In the genomic region with DNA sequence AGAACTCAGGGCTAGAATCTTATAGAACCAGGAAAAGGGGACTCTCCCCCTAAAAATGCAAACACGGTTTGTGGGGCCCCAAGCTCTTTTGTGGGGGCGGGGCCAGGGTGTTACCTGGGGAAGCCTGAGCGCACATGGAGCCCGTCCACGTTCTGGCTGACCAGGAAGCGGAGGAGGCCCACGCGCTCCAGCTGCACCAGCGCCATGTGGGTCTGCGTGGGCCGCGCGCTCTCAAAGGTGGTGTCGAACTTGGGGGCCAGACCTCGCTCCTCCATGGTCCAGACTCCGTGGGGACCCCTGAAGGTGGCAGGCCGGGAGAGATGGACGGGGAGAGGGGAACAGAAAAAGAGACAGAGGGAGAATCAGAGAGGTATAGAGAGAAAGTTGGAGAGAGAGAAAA, we compare ENCODE assay signal across 24 cellular contexts. TPM values are rescaled to one million over a fixed set of nuclear protein-coding genes. Genes with fewer than 3 reads are reported as not detected.
A peak's percentile ranks its signal among the peaks of the same experiment; 100 is the strongest.
DNase-seq lines count a peak whose midpoint lies in the region; ATAC-seq and TF ChIP-seq lines count a peak whose summit lies in the region.
"Had no signal": no experiment of that assay in that cellular context is flagged by ENCODE, and none has a peak within 500 bp of the region (broad histone marks: within the 10 kb centered on the region; RNA-seq: fewer than 3 reads in every experiment).

No MANE protein-coding gene starts in this region.

- no peaks in the 10 kb centered on the region for H3K27me3 ChIP-seq in osteoblast (ENCODE audit: insufficient read depth, low read length)
- no peaks in the 10 kb centered on the region for H3K27me3 ChIP-seq in CD8-positive, alpha-beta memory T cell (ENCODE audit: insufficient read depth, low read length, poor library complexity, severe bottlenecking)
- H3K27me3 ChIP-seq: BE2C had no signal

- H3K4me1 ChIP-seq in osteoblast (ENCODE audit: insufficient read depth, low read length): peaks cover 11% of the 10 kb centered on the region
- H3K4me1 ChIP-seq in CD8-positive, alpha-beta memory T cell (ENCODE audit: insufficient read depth, low read length): peaks cover 22% of the 10 kb centered on the region
- H3K4me1 ChIP-seq: BE2C had no signal

- peaks cover 29% of the 10 kb centered on the region for H3K4me1 Mint-ChIP-seq in activated CD8-positive, alpha-beta T cell treated with anti-CD3 and anti-CD28 coated beads, Interleukin-2, amount 10 ng/mL, durations not matched to agents 7 days and 5 days (ENCODE audit: low read depth)
- H3K4me1 Mint-ChIP-seq in activated CD8-positive, alpha-beta T cell treated with anti-CD3 and anti-CD28 coated beads for 36 hours (ENCODE audit: low read depth): peaks cover 22% of the 10 kb centered on the region
- peaks cover 33% of the 10 kb centered on the region for H3K4me1 Mint-ChIP-seq in activated T-helper 1 cell treated with anti-CD3 and anti-CD28 coated beads, Interleukin-12 subunit alpha, Interleukin-12 subunit beta, Interleukin-2, Interleukin-4 antibody, amounts not matched to agents 30 ng/mL and 10 ng/mL and 1 ng/mL, durations not matched to agents 14 hours and 24 hours and 36 hours (ENCODE audit: low read depth)
- no peaks in the 10 kb centered on the region for H3K4me1 Mint-ChIP-seq in glutamatergic neuron (ENCODE audit: low read depth, unreplicated experiment)
- peaks cover 26 to 41% (median 35%) of the 10 kb centered on the region in 3 donors for H3K4me1 Mint-ChIP-seq in CD8-positive, alpha-beta memory T cell
- H3K4me1 Mint-ChIP-seq in Calu3 (ENCODE audit: low read depth, unreplicated experiment): peaks cover 8% of the 10 kb centered on the region

- H3K27me3 Mint-ChIP-seq in activated CD8-positive, alpha-beta T cell treated with anti-CD3 and anti-CD28 coated beads, Interleukin-2, amount 10 ng/mL, durations not matched to agents 7 days and 5 days (ENCODE audit: low read depth): no peaks in the 10 kb centered on the region
- no peaks in the 10 kb centered on the region for H3K27me3 Mint-ChIP-seq in activated CD8-positive, alpha-beta T cell treated with anti-CD3 and anti-CD28 coated beads for 36 hours
- H3K27me3 Mint-ChIP-seq in activated T-helper 1 cell treated with anti-CD3 and anti-CD28 coated beads, Interleukin-12 subunit alpha, Interleukin-12 subunit beta, Interleukin-2, Interleukin-4 antibody, amounts not matched to agents 30 ng/mL and 10 ng/mL and 1 ng/mL, durations not matched to agents 14 hours and 24 hours and 36 hours (ENCODE audit: insufficient read depth): no peaks in the 10 kb centered on the region
- H3K27me3 Mint-ChIP-seq in glutamatergic neuron (ENCODE audit: unreplicated experiment) (peaks cover 9% of the 10 kb centered on the region), Calu3 (ENCODE audit: unreplicated experiment) (peaks cover 2% of the 10 kb centered on the region)
- peaks cover 0 to 3% of the 10 kb centered on the region in 2 donors for H3K27me3 Mint-ChIP-seq in CD8-positive, alpha-beta memory T cell

- POLR2A ChIA-PET in activated CD8-positive, alpha-beta T cell treated with anti-CD3 and anti-CD28 coated beads, Interleukin-2, amount 10 ng/mL, durations not matched to agents 7 days and 5 days (lab: Charles Lee): no interaction called here
- POLR2A ChIA-PET in activated CD8-positive, alpha-beta T cell treated with anti-CD3 and anti-CD28 coated beads for 36 hours (lab: Charles Lee): no interaction called here
- POLR2A ChIA-PET in CD8-positive, alpha-beta memory T cell (lab: Charles Lee): no interaction called here

- intact Hi-C loops in activated CD8-positive, alpha-beta T cell treated with anti-CD3 and anti-CD28 coated beads for 36 hours (cut with micrococcal nuclease): no loop called here
- intact Hi-C loops in activated T-helper 1 cell treated with anti-CD3 and anti-CD28 coated beads, Interleukin-12 subunit alpha, Interleukin-12 subunit beta, Interleukin-2, Interleukin-4 antibody, amounts not matched to agents 30 ng/mL and 10 ng/mL and 1 ng/mL, durations not matched to agents 14 hours and 24 hours and 36 hours (cut with micrococcal nuclease): no loop called here
- intact Hi-C loops in Calu3 (cut with micrococcal nuclease; ENCODE audit: unreplicated experiment): no loop called here

- no peak overlapping the region for H3K27ac ChIP-seq in osteoblast (ENCODE audit: low read depth, low read length)
- no peak overlapping the region for H3K27ac ChIP-seq in CD8-positive, alpha-beta memory T cell (ENCODE audit: low read depth, low read length)
- H3K27ac ChIP-seq: KMS-11 had no signal

- H3K4me3 ChIP-seq in osteoblast (ENCODE audit: insufficient read depth, low read length): no peak overlapping the region
- no peak overlapping the region for H3K4me3 ChIP-seq in CD8-positive, alpha-beta memory T cell (ENCODE audit: low read length)
- H3K4me3 ChIP-seq: GM12878 had no signal

- no peak for ATAC-seq in activated CD8-positive, alpha-beta T cell treated with anti-CD3 and anti-CD28 coated beads, Interleukin-2, amount 10 ng/mL, durations not matched to agents 7 days and 5 days
- no peak for ATAC-seq in activated CD8-positive, alpha-beta T cell treated with anti-CD3 and anti-CD28 coated beads for 36 hours
- ATAC-seq: GM12878 had no signal

- H3K9me3 Mint-ChIP-seq in activated CD8-positive, alpha-beta T cell treated with anti-CD3 and anti-CD28 coated beads, Interleukin-2, amount 10 ng/mL, durations not matched to agents 7 days and 5 days (ENCODE audit: insufficient read depth): no peaks in the 10 kb centered on the region
- H3K9me3 Mint-ChIP-seq in activated CD8-positive, alpha-beta T cell treated with anti-CD3 and anti-CD28 coated beads for 36 hours: no peaks in the 10 kb centered on the region
- no peaks in the 10 kb centered on the region for H3K9me3 Mint-ChIP-seq in activated T-helper 1 cell treated with anti-CD3 and anti-CD28 coated beads, Interleukin-12 subunit alpha, Interleukin-12 subunit beta, Interleukin-2, Interleukin-4 antibody, amounts not matched to agents 30 ng/mL and 10 ng/mL and 1 ng/mL, durations not matched to agents 14 hours and 24 hours and 36 hours
- peaks cover 3% of the 10 kb centered on the region for H3K9me3 Mint-ChIP-seq in glutamatergic neuron (ENCODE audit: unreplicated experiment)
- H3K9me3 Mint-ChIP-seq in CD8-positive, alpha-beta memory T cell: no peaks in the 10 kb centered on the region
- no peaks in the 10 kb centered on the region for H3K9me3 Mint-ChIP-seq in Calu3 (ENCODE audit: low read depth, unreplicated experiment)
- H3K9me3 Mint-ChIP-seq: CD4-positive, CD25-positive, alpha-beta regulatory T cell; HFFc6 had no signal

- peaks cover 19% of the 10 kb centered on the region for H3K79me2 ChIP-seq in osteoblast (ENCODE audit: insufficient read depth, low read length)

- H3K36me3 Mint-ChIP-seq in activated CD8-positive, alpha-beta T cell treated with anti-CD3 and anti-CD28 coated beads, Interleukin-2, amount 10 ng/mL, durations not matched to agents 7 days and 5 days (ENCODE audit: low read depth): peaks cover 25% of the 10 kb centered on the region
- H3K36me3 Mint-ChIP-seq in activated CD8-positive, alpha-beta T cell treated with anti-CD3 and anti-CD28 coated beads for 36 hours (ENCODE audit: low read depth): peaks cover 9% of the 10 kb centered on the region
- H3K36me3 Mint-ChIP-seq in activated T-helper 1 cell treated with anti-CD3 and anti-CD28 coated beads, Interleukin-12 subunit alpha, Interleukin-12 subunit beta, Interleukin-2, Interleukin-4 antibody, amounts not matched to agents 30 ng/mL and 10 ng/mL and 1 ng/mL, durations not matched to agents 14 hours and 24 hours and 36 hours (ENCODE audit: low read depth): peaks cover 20% of the 10 kb centered on the region
- no peaks in the 10 kb centered on the region for H3K36me3 Mint-ChIP-seq in glutamatergic neuron (ENCODE audit: unreplicated experiment)
- peaks cover 0 to 47% (median 2%) of the 10 kb centered on the region in 3 donors for H3K36me3 Mint-ChIP-seq in CD8-positive, alpha-beta memory T cell
- H3K36me3 Mint-ChIP-seq in Calu3 (ENCODE audit: insufficient read depth, unreplicated experiment): peaks cover 42% of the 10 kb centered on the region

- no peak overlapping the region for H3K4me3 Mint-ChIP-seq in activated CD8-positive, alpha-beta T cell treated with anti-CD3 and anti-CD28 coated beads, Interleukin-2, amount 10 ng/mL, durations not matched to agents 7 days and 5 days
- no peak overlapping the region for H3K4me3 Mint-ChIP-seq in activated CD8-positive, alpha-beta T cell treated with anti-CD3 and anti-CD28 coated beads for 36 hours
- peak overlapping the region; percentile 70 for H3K4me3 Mint-ChIP-seq in activated T-helper 1 cell treated with anti-CD3 and anti-CD28 coated beads, Interleukin-12 subunit alpha, Interleukin-12 subunit beta, Interleukin-2, Interleukin-4 antibody, amounts not matched to agents 30 ng/mL and 10 ng/mL and 1 ng/mL, durations not matched to agents 14 hours and 24 hours and 36 hours
- H3K4me3 Mint-ChIP-seq in glutamatergic neuron (ENCODE audit: unreplicated experiment): peak overlapping the region; percentile 10
- peak overlapping the region in 2 of 7 donors; percentile 25 to 82 for H3K4me3 Mint-ChIP-seq in CD8-positive, alpha-beta memory T cell
- no peak overlapping the region for H3K4me3 Mint-ChIP-seq in Calu3 (ENCODE audit: low read depth, unreplicated experiment)
- H3K4me3 Mint-ChIP-seq: HFFc6 had no signal

- no TSS peak for BruUV-seq in Calu3 (replicated peaks; lab: Mats Ljungman, UMichigan)

- peaks cover 6% of the 10 kb centered on the region for H3K36me3 ChIP-seq in osteoblast (ENCODE audit: insufficient read depth, low read length)
- no peaks in the 10 kb centered on the region for H3K36me3 ChIP-seq in CD8-positive, alpha-beta memory T cell (ENCODE audit: insufficient read depth, low read length)

- no peak for TF ChIP-seq CTCF in activated CD8-positive, alpha-beta T cell treated with anti-CD3 and anti-CD28 coated beads for 36 hours (IDR thresholded peaks at IDR 0.05)
- TF ChIP-seq CTCF in glutamatergic neuron (IDR thresholded peaks at IDR 0.05; ENCODE audit: partially characterized antibody, unreplicated experiment) (no peak), osteoblast (IDR thresholded peaks at IDR 0.05; ENCODE audit: extremely low read depth, low read depth, low read length) (no peak), Calu3 (IDR thresholded peaks at IDR 0.05; ENCODE audit: unreplicated experiment) (no peak)

- H3K27ac Mint-ChIP-seq in activated CD8-positive, alpha-beta T cell treated with anti-CD3 and anti-CD28 coated beads, Interleukin-2, amount 10 ng/mL, durations not matched to agents 7 days and 5 days: peak overlapping the region; percentile 32
- H3K27ac Mint-ChIP-seq in activated CD8-positive, alpha-beta T cell treated with anti-CD3 and anti-CD28 coated beads for 36 hours: no peak overlapping the region
- H3K27ac Mint-ChIP-seq in activated T-helper 1 cell treated with anti-CD3 and anti-CD28 coated beads, Interleukin-12 subunit alpha, Interleukin-12 subunit beta, Interleukin-2, Interleukin-4 antibody, amounts not matched to agents 30 ng/mL and 10 ng/mL and 1 ng/mL, durations not matched to agents 14 hours and 24 hours and 36 hours: peak overlapping the region; percentile 75
- H3K27ac Mint-ChIP-seq in glutamatergic neuron (ENCODE audit: unreplicated experiment) (no peak overlapping the region), Calu3 (ENCODE audit: unreplicated experiment) (no peak overlapping the region)
- H3K27ac Mint-ChIP-seq in CD8-positive, alpha-beta memory T cell: peak overlapping the region in 3 of 8 donors; percentile 35 to 71 (median 70)
- H3K27ac Mint-ChIP-seq: HFFc6 had no signal

- CTCF ChIA-PET in activated CD8-positive, alpha-beta T cell treated with anti-CD3 and anti-CD28 coated beads, Interleukin-2, amount 10 ng/mL, durations not matched to agents 7 days and 5 days (lab: Charles Lee): no interaction called here
- CTCF ChIA-PET in activated CD8-positive, alpha-beta T cell treated with anti-CD3 and anti-CD28 coated beads for 36 hours (lab: Charles Lee): no interaction called here
- CTCF ChIA-PET in CD8-positive, alpha-beta memory T cell (lab: Charles Lee): no interaction called here
- CTCF ChIA-PET in Calu3 (lab: Charles Lee): no interaction called here

- no peak overlapping the region for H2AFZ ChIP-seq in osteoblast (ENCODE audit: low read length)

- H3K4me2 ChIP-seq in osteoblast (ENCODE audit: insufficient read depth, low read length): no peak overlapping the region
- H3K4me2 ChIP-seq: KMS-11 had no signal

- H4K20me1 ChIP-seq in osteoblast (ENCODE audit: insufficient read depth, low read length): peaks cover 4% of the 10 kb centered on the region

- no peak for DNase-seq in activated CD8-positive, alpha-beta T cell treated with anti-CD3 and anti-CD28 coated beads, Interleukin-2, amount 10 ng/mL, durations not matched to agents 7 days and 5 days
- DNase-seq in activated CD8-positive, alpha-beta T cell treated with anti-CD3 and anti-CD28 coated beads for 36 hours: no peak
- no peak for DNase-seq in activated T-helper 1 cell treated with anti-CD3 and anti-CD28 coated beads, Interleukin-12 subunit alpha, Interleukin-12 subunit beta, Interleukin-2, Interleukin-4 antibody, amounts not matched to agents 30 ng/mL and 10 ng/mL and 1 ng/mL, durations not matched to agents 14 hours and 24 hours and 36 hours (ENCODE audit: low spot score)
- DNase-seq in glutamatergic neuron: no peak
- peak; percentile 23 for DNase-seq in osteoblast (ENCODE audit: insufficient read length, low spot score, missing footprints)
- no peak for DNase-seq in CD8-positive, alpha-beta memory T cell
- no peak for DNase-seq in Calu3
- DNase-seq: BE2C; CD4-positive, CD25-positive, alpha-beta regulatory T cell; DMS53; EL; H7; HFFc6; MV-4-11; NCI-H1417; NCI-H187; NCI-H2107; NCI-H510A; NCI-H748 treated with DMSO at 0.1 percent for 48 hours; OCI-M1 had no signal

- no peaks in the 10 kb centered on the region for H3K9me3 ChIP-seq in osteoblast (ENCODE audit: low read depth, low read length)
- H3K9me3 ChIP-seq in CD8-positive, alpha-beta memory T cell (ENCODE audit: low read length): no peaks in the 10 kb centered on the region
- H3K9me3 ChIP-seq: BE2C had no signal

RNA-seq across cellular contexts. Expression of gene SIRT6, which starts 3.4 kb away (rescaled TPM):
- total RNA-seq in activated CD8-positive, alpha-beta T cell treated with anti-CD3 and anti-CD28 coated beads, Interleukin-2, amount 10 ng/mL, durations not matched to agents 7 days and 5 days: 10 to 100 TPM; 30.8 to 40.4 TPM
- total RNA-seq in activated CD8-positive, alpha-beta T cell treated with anti-CD3 and anti-CD28 coated beads for 36 hours: 10 to 100 TPM; 26.9 to 28.3 TPM
- total RNA-seq in activated T-helper 1 cell treated with anti-CD3 and anti-CD28 coated beads, Interleukin-12 subunit alpha, Interleukin-12 subunit beta, Interleukin-2, Interleukin-4 antibody, amounts not matched to agents 30 ng/mL and 10 ng/mL and 1 ng/mL, durations not matched to agents 14 hours and 24 hours and 36 hours: 42.6 and 46.4 TPM in 2 replicates
- total RNA-seq in glutamatergic neuron (ENCODE audit: unreplicated experiment) (48.3 TPM), osteoblast (8.3 and 16.3 TPM in 2 replicates), Calu3 (2022) (22.9 and 26.6 TPM in 2 replicates)
- 10 to 100 TPM; 33.5 to 38.6 TPM for total RNA-seq in CD8-positive, alpha-beta memory T cell
- 1.6 TPM for polyA plus RNA-seq in CD8-positive, alpha-beta memory T cell

RNA-seq across cellular contexts. Expression of gene ANKRD24, which starts 3.5 kb away (rescaled TPM):
- under 1 TPM; 0.68 to 0.73 TPM for total RNA-seq in activated CD8-positive, alpha-beta T cell treated with anti-CD3 and anti-CD28 coated beads, Interleukin-2, amount 10 ng/mL, durations not matched to agents 7 days and 5 days
- total RNA-seq in activated CD8-positive, alpha-beta T cell treated with anti-CD3 and anti-CD28 coated beads for 36 hours: 1 to 10 TPM; 1.6 to 1.8 TPM
- total RNA-seq in activated T-helper 1 cell treated with anti-CD3 and anti-CD28 coated beads, Interleukin-12 subunit alpha, Interleukin-12 subunit beta, Interleukin-2, Interleukin-4 antibody, amounts not matched to agents 30 ng/mL and 10 ng/mL and 1 ng/mL, durations not matched to agents 14 hours and 24 hours and 36 hours: 0.49 and 0.54 TPM in 2 replicates
- total RNA-seq in glutamatergic neuron (ENCODE audit: unreplicated experiment) (6.1 TPM), osteoblast (0.29 and 0.72 TPM in 2 replicates), Calu3 (2022) (0.76 and 1.4 TPM in 2 replicates)
- total RNA-seq in CD8-positive, alpha-beta memory T cell: under 1 TPM; 0.89 to 0.90 TPM
- 0.48 TPM for polyA plus RNA-seq in CD8-positive, alpha-beta memory T cell

RNA-seq across cellular contexts. Expression of gene CREB3L3, which starts 25.6 kb away (rescaled TPM):
- total RNA-seq in activated CD8-positive, alpha-beta T cell treated with anti-CD3 and anti-CD28 coated beads, Interleukin-2, amount 10 ng/mL, durations not matched to agents 7 days and 5 days: under 1 TPM; 0.16 to 0.18 TPM
- total RNA-seq in activated CD8-positive, alpha-beta T cell treated with anti-CD3 and anti-CD28 coated beads for 36 hours: not detected
- 0.13 TPM in 1 of 2 replicates, not detected in the other for total RNA-seq in activated T-helper 1 cell treated with anti-CD3 and anti-CD28 coated beads, Interleukin-12 subunit alpha, Interleukin-12 subunit beta, Interleukin-2, Interleukin-4 antibody, amounts not matched to agents 30 ng/mL and 10 ng/mL and 1 ng/mL, durations not matched to agents 14 hours and 24 hours and 36 hours
- total RNA-seq in glutamatergic neuron (ENCODE audit: unreplicated experiment): not detected
- total RNA-seq in osteoblast: not detected in 2 replicates
- not detected for total RNA-seq in CD8-positive, alpha-beta memory T cell
- 0.07 TPM for polyA plus RNA-seq in CD8-positive, alpha-beta memory T cell
- total RNA-seq in Calu3 (2022): 0.14 and 0.44 TPM in 2 replicates
- total RNA-seq: CD4-positive, CD25-positive, alpha-beta regulatory T cell; GM12878; H7; HFFc6; HT-29; RPMI7951 had no signal

RNA-seq across cellular contexts. Expression of gene EBI3, which starts 50.3 kb away (rescaled TPM):
- not detected for total RNA-seq in activated CD8-positive, alpha-beta T cell treated with anti-CD3 and anti-CD28 coated beads, Interleukin-2, amount 10 ng/mL, durations not matched to agents 7 days and 5 days
- 1 to 10 TPM; 7.2 to 7.3 TPM for total RNA-seq in activated CD8-positive, alpha-beta T cell treated with anti-CD3 and anti-CD28 coated beads for 36 hours
- 43.3 and 49.7 TPM in 2 replicates for total RNA-seq in activated T-helper 1 cell treated with anti-CD3 and anti-CD28 coated beads, Interleukin-12 subunit alpha, Interleukin-12 subunit beta, Interleukin-2, Interleukin-4 antibody, amounts not matched to agents 30 ng/mL and 10 ng/mL and 1 ng/mL, durations not matched to agents 14 hours and 24 hours and 36 hours
- not detected for total RNA-seq in glutamatergic neuron (ENCODE audit: unreplicated experiment)
- not detected in 2 replicates for total RNA-seq in osteoblast
- total RNA-seq in CD8-positive, alpha-beta memory T cell: 10 to 100 TPM; 14.2 to 14.8 TPM
- not detected for polyA plus RNA-seq in CD8-positive, alpha-beta memory T cell
- total RNA-seq in Calu3 (2022): 1.2 and 1.6 TPM in 2 replicates
- total RNA-seq: CD4-positive, CD25-positive, alpha-beta regulatory T cell; HT-29 had no signal

RNA-seq across cellular contexts. Expression of gene MAP2K2, which starts 55.1 kb away (rescaled TPM):
- 100 to 1,000 TPM; 218 to 234 TPM for total RNA-seq in activated CD8-positive, alpha-beta T cell treated with anti-CD3 and anti-CD28 coated beads, Interleukin-2, amount 10 ng/mL, durations not matched to agents 7 days and 5 days
- 100 to 1,000 TPM; 141 to 145 TPM for total RNA-seq in activated CD8-positive, alpha-beta T cell treated with anti-CD3 and anti-CD28 coated beads for 36 hours
- 131 and 135 TPM in 2 replicates for total RNA-seq in activated T-helper 1 cell treated with anti-CD3 and anti-CD28 coated beads, Interleukin-12 subunit alpha, Interleukin-12 subunit beta, Interleukin-2, Interleukin-4 antibody, amounts not matched to agents 30 ng/mL and 10 ng/mL and 1 ng/mL, durations not matched to agents 14 hours and 24 hours and 36 hours
- total RNA-seq in glutamatergic neuron (ENCODE audit: unreplicated experiment): 148 TPM
- total RNA-seq in osteoblast: 221 and 233 TPM in 2 replicates
- total RNA-seq in CD8-positive, alpha-beta memory T cell: 100 to 1,000 TPM; 161 to 164 TPM
- 122 TPM for polyA plus RNA-seq in CD8-positive, alpha-beta memory T cell
- 113 and 114 TPM in 2 replicates for total RNA-seq in Calu3 (2022)

Comparison
In these comparisons a context has a peak if more than half of its experiments do, and no peak if none do; other contexts are left out.
1. H3K27ac Mint-ChIP-seq: peak in activated CD8-positive, alpha-beta T cell treated with anti-CD3 and anti-CD28 coated beads, Interleukin-2, amount 10 ng/mL, durations not matched to agents 7 days and 5 days (single experiment) and activated T-helper 1 cell treated with anti-CD3 and anti-CD28 coated beads, Interleukin-12 subunit alpha, Interleukin-12 subunit beta, Interleukin-2, Interleukin-4 antibody, amounts not matched to agents 30 ng/mL and 10 ng/mL and 1 ng/mL, durations not matched to agents 14 hours and 24 hours and 36 hours (single experiment); none in activated CD8-positive, alpha-beta T cell treated with anti-CD3 and anti-CD28 coated beads for 36 hours (single experiment), glutamatergic neuron (single experiment) and Calu3 (single experiment).
2. H3K4me3 Mint-ChIP-seq: peak in activated T-helper 1 cell treated with anti-CD3 and anti-CD28 coated beads, Interleukin-12 subunit alpha, Interleukin-12 subunit beta, Interleukin-2, Interleukin-4 antibody, amounts not matched to agents 30 ng/mL and 10 ng/mL and 1 ng/mL, durations not matched to agents 14 hours and 24 hours and 36 hours (single experiment) and glutamatergic neuron (single experiment); none in activated CD8-positive, alpha-beta T cell treated with anti-CD3 and anti-CD28 coated beads, Interleukin-2, amount 10 ng/mL, durations not matched to agents 7 days and 5 days (single experiment), activated CD8-positive, alpha-beta T cell treated with anti-CD3 and anti-CD28 coated beads for 36 hours (single experiment) and Calu3 (single experiment).